Comparison of ENCODE assay signal across 1 cellular context in genomic region chr2:178163395-178163794, GRCh38.
TF ChIP-seq lines count a peak whose summit lies in the region.

No MANE protein-coding gene starts in this region.

TF ChIP-seq in GM12878, 131 proteins besides CTCF, POLR2A, EP300 and RAD21 (continues in another document):
- no peak for TF ChIP-seq CEBPB (IDR thresholded peaks at IDR 0.05; ENCODE audit: borderline replicate concordance in 1 of 2, low read depth in 2 of 2, low read length in 2 of 2)
- no peak for TF ChIP-seq FOS (IDR thresholded peaks at IDR 0.05; ENCODE audit: borderline replicate concordance, extremely low read depth, insufficient read length)
- no peak for TF ChIP-seq RB1 (IDR thresholded peaks at IDR 0.05; ENCODE audit: borderline replicate concordance)
- no peak for TF ChIP-seq SRF (IDR thresholded peaks at IDR 0.05; ENCODE audit: low read depth in 2 of 2, low read length in 2 of 2)
- TF ChIP-seq TCF7 (IDR thresholded peaks at IDR 0.05; ENCODE audit: borderline replicate concordance) = no peak
- TF ChIP-seq FOXM1 (IDR thresholded peaks at IDR 0.05; ENCODE audit: low read depth, low read length) = no peak
- TF ChIP-seq EED (IDR thresholded peaks at IDR 0.05; ENCODE audit: low read depth) = peak; percentile 57; the same call in 1 of the 2 replicates
- TF ChIP-seq MYC (IDR thresholded peaks at IDR 0.05; ENCODE audit: insufficient read depth, insufficient read length, insufficient replicate concordance, low read length, severe bottlenecking) = no peak
- no peak for TF ChIP-seq GABPA (IDR thresholded peaks at IDR 0.05; ENCODE audit: low read depth)
- TF ChIP-seq, protein P1, sequence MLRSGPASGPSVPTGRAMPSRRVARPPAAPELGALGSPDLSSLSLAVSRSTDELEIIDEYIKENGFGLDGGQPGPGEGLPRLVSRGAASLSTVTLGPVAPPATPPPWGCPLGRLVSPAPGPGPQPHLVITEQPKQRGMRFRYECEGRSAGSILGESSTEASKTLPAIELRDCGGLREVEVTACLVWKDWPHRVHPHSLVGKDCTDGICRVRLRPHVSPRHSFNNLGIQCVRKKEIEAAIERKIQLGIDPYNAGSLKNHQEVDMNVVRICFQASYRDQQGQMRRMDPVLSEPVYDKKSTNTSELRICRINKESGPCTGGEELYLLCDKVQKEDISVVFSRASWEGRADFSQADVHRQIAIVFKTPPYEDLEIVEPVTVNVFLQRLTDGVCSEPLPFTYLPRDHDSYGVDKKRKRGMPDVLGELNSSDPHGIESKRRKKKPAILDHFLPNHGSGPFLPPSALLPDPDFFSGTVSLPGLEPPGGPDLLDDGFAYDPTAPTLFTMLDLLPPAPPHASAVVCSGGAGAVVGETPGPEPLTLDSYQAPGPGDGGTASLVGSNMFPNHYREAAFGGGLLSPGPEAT (IDR thresholded peaks at IDR 0.05; ENCODE audit: low read depth) = peak; percentile 34; the same call in 1 of the 2 replicates
- TF ChIP-seq STAT3 (IDR thresholded peaks at IDR 0.05; ENCODE audit: low read depth, low read length) = no peak
- TF ChIP-seq BMI1 (IDR thresholded peaks at IDR 0.05; ENCODE audit: borderline replicate concordance) = no peak
- TF ChIP-seq ZBTB40 (IDR thresholded peaks at IDR 0.05; ENCODE audit: borderline replicate concordance) = no peak
- no peak for TF ChIP-seq NRF1 (conservative IDR thresholded peaks at IDR 0.05; ENCODE audit: low read depth, low read length)
- TF ChIP-seq RBBP5 (conservative IDR thresholded peaks at IDR 0.05) = no peak
- no peak for TF ChIP-seq PML (IDR thresholded peaks at IDR 0.05; ENCODE audit: low read length)
- TF ChIP-seq, protein P2, sequence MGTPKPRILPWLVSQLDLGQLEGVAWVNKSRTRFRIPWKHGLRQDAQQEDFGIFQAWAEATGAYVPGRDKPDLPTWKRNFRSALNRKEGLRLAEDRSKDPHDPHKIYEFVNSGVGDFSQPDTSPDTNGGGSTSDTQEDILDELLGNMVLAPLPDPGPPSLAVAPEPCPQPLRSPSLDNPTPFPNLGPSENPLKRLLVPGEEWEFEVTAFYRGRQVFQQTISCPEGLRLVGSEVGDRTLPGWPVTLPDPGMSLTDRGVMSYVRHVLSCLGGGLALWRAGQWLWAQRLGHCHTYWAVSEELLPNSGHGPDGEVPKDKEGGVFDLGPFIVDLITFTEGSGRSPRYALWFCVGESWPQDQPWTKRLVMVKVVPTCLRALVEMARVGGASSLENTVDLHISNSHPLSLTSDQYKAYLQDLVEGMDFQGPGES (IDR thresholded peaks at IDR 0.05) = no peak
- peak; percentile 60 for TF ChIP-seq JUNB (IDR thresholded peaks at IDR 0.05)
- TF ChIP-seq KLF5 (IDR thresholded peaks at IDR 0.05; ENCODE audit: partially characterized antibody) = no peak
- 0 out of 2 replicates have a peak, but pooled peaks have one; percentile 37 for TF ChIP-seq IKZF1 (conservative IDR thresholded peaks at IDR 0.05)
- no peak for TF ChIP-seq NR2F1 (conservative IDR thresholded peaks at IDR 0.05)
- no peak for TF ChIP-seq EGR1 (IDR thresholded peaks at IDR 0.05; ENCODE audit: borderline replicate concordance in 1 of 2, low read depth in 2 of 2, low read length in 2 of 2)
- no peak for TF ChIP-seq HDAC6 (IDR thresholded peaks at IDR 0.05; ENCODE audit: unreplicated experiment)
- TF ChIP-seq YBX1 (IDR thresholded peaks at IDR 0.05) = no peak
- no peak for TF ChIP-seq ZSCAN29 (IDR thresholded peaks at IDR 0.05)
- TF ChIP-seq SMAD1 (IDR thresholded peaks at IDR 0.05; ENCODE audit: low read depth, partially characterized antibody) = no peak
- no peak for TF ChIP-seq CUX1 (IDR thresholded peaks at IDR 0.05; ENCODE audit: insufficient replicate concordance, low read depth, low read length)
- no peak for TF ChIP-seq LARP7 (IDR thresholded peaks at IDR 0.05)
- TF ChIP-seq SUZ12 (IDR thresholded peaks at IDR 0.05; ENCODE audit: unreplicated experiment) = no peak
- TF ChIP-seq MXI1 (IDR thresholded peaks at IDR 0.05; ENCODE audit: low read depth, low read length) = no peak
- no peak for TF ChIP-seq GATAD2B (conservative IDR thresholded peaks at IDR 0.05; ENCODE audit: low read depth)
- no peak for TF ChIP-seq SPI1 (IDR thresholded peaks at IDR 0.05; ENCODE audit: borderline replicate concordance, insufficient read depth, low read depth, low read length)
- TF ChIP-seq, protein P3, sequence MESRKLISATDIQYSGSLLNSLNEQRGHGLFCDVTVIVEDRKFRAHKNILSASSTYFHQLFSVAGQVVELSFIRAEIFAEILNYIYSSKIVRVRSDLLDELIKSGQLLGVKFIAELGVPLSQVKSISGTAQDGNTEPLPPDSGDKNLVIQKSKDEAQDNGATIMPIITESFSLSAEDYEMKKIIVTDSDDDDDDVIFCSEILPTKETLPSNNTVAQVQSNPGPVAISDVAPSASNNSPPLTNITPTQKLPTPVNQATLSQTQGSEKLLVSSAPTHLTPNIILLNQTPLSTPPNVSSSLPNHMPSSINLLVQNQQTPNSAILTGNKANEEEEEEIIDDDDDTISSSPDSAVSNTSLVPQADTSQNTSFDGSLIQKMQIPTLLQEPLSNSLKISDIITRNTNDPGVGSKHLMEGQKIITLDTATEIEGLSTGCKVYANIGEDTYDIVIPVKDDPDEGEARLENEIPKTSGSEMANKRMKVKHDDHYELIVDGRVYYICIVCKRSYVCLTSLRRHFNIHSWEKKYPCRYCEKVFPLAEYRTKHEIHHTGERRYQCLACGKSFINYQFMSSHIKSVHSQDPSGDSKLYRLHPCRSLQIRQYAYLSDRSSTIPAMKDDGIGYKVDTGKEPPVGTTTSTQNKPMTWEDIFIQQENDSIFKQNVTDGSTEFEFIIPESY (IDR thresholded peaks at IDR 0.05) = no peak
- 0 out of 2 replicates have a peak, but pooled peaks have one; percentile 14 for TF ChIP-seq MTA2 (IDR thresholded peaks at IDR 0.05; ENCODE audit: low read depth)
- TF ChIP-seq, protein P4, sequence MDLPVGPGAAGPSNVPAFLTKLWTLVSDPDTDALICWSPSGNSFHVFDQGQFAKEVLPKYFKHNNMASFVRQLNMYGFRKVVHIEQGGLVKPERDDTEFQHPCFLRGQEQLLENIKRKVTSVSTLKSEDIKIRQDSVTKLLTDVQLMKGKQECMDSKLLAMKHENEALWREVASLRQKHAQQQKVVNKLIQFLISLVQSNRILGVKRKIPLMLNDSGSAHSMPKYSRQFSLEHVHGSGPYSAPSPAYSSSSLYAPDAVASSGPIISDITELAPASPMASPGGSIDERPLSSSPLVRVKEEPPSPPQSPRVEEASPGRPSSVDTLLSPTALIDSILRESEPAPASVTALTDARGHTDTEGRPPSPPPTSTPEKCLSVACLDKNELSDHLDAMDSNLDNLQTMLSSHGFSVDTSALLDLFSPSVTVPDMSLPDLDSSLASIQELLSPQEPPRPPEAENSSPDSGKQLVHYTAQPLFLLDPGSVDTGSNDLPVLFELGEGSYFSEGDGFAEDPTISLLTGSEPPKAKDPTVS (IDR thresholded peaks at IDR 0.05; ENCODE audit: low read depth, low read length) = no peak
- no peak for TF ChIP-seq WRNIP1 (IDR thresholded peaks at IDR 0.05; ENCODE audit: borderline replicate concordance, low read depth, low read length)
- no peak for TF ChIP-seq NFXL1 (IDR thresholded peaks at IDR 0.05; ENCODE audit: borderline replicate concordance)
- TF ChIP-seq FOXK2 (IDR thresholded peaks at IDR 0.05) = no peak
- TF ChIP-seq ZNF24 (IDR thresholded peaks at IDR 0.05) = no peak
- TF ChIP-seq, protein P5, sequence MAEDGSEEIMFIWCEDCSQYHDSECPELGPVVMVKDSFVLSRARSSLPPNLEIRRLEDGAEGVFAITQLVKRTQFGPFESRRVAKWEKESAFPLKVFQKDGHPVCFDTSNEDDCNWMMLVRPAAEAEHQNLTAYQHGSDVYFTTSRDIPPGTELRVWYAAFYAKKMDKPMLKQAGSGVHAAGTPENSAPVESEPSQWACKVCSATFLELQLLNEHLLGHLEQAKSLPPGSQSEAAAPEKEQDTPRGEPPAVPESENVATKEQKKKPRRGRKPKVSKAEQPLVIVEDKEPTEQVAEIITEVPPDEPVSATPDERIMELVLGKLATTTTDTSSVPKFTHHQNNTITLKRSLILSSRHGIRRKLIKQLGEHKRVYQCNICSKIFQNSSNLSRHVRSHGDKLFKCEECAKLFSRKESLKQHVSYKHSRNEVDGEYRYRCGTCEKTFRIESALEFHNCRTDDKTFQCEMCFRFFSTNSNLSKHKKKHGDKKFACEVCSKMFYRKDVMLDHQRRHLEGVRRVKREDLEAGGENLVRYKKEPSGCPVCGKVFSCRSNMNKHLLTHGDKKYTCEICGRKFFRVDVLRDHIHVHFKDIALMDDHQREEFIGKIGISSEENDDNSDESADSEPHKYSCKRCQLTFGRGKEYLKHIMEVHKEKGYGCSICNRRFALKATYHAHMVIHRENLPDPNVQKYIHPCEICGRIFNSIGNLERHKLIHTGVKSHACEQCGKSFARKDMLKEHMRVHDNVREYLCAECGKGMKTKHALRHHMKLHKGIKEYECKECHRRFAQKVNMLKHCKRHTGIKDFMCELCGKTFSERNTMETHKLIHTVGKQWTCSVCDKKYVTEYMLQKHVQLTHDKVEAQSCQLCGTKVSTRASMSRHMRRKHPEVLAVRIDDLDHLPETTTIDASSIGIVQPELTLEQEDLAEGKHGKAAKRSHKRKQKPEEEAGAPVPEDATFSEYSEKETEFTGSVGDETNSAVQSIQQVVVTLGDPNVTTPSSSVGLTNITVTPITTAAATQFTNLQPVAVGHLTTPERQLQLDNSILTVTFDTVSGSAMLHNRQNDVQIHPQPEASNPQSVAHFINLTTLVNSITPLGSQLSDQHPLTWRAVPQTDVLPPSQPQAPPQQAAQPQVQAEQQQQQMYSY (CRISPR knock-in tag; IDR thresholded peaks at IDR 0.05) = no peak
- TF ChIP-seq BRCA1 (IDR thresholded peaks at IDR 0.05; ENCODE audit: low read depth, low read length) = no peak
- TF ChIP-seq, protein P6, sequence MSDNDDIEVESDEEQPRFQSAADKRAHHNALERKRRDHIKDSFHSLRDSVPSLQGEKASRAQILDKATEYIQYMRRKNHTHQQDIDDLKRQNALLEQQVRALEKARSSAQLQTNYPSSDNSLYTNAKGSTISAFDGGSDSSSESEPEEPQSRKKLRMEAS (IDR thresholded peaks at IDR 0.05; ENCODE audit: low read depth, low read length) = no peak
- no peak for TF ChIP-seq TARDBP (IDR thresholded peaks at IDR 0.05; ENCODE audit: borderline replicate concordance)
- no peak for TF ChIP-seq ZNF274 (IDR thresholded peaks at IDR 0.05; ENCODE audit: insufficient read depth, insufficient read length)
- no peak for TF ChIP-seq ESRRA (IDR thresholded peaks at IDR 0.05; ENCODE audit: low read length)
- no peak for TF ChIP-seq NFIC (IDR thresholded peaks at IDR 0.05; ENCODE audit: low read depth, low read length)
- peak; percentile 65 to 73 for TF ChIP-seq IKZF2 (IDR thresholded peaks at IDR 0.05)
